8 cellular contexts compared by ENCODE assay signal in the genomic region with DNA sequence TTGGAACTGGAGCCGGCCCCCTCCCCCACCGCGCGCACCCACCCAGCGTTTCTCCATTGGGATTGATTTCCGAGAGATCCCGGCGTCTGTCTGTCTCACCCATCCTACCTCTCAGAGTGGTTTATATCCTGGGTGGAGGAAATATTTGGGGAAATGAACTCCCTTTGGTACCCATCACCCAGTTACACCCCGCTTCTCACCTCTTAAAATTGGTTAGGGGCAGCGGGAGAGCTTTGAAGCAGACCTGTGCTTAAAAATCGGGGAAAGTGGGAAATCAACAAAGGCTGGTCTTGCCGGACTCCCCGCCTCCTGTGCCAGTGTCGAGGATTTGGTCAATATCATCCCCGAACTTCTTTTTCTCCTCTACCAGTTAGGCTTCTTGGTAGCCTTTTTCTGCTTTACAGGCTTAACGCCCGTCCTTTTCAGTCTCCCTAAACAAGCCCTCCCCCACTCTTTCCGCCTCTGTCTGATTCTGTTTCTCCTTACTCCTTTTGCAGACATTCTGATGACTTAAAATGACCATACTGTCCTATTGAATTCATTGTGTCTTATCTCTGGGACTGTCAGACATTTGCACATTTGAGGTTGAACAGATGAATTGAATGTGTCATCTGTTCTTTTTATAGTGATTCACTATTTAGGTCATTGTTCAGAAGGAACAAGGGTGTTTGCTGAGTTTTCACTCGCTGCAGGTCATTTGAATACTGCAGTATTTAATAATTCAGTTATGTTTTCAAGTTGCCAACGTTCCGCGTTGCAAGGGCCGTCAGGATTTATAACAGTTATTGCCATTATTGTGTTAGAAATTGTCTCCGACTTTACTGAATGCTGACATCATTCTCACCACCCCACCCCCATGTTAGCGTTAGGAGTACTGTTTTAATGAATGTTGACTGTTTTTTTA. TPM values are rescaled to one million over a fixed set of nuclear protein-coding genes. Genes with fewer than 3 reads are reported as not detected.
DNase-seq lines count a peak whose midpoint lies in the region; ATAC-seq and TF ChIP-seq lines count a peak whose summit lies in the region.

No MANE protein-coding gene starts in this region.

- BruUV-seq in HCT116 (replicated peaks; lab: Mats Ljungman, UMichigan) = TSS peak; percentile 45

- H3K27me3 Mint-ChIP-seq in activated naive CD8-positive, alpha-beta T cell treated with anti-CD3 and anti-CD28 coated beads, Interleukin-2, amount 10 ng/mL, durations not matched to agents 7 days and 5 days = no peaks in the 10 kb centered on the region

- DNase-seq in NCI-H524 (lab: John Stamatoyannopoulos, UW) (peak; percentile 19 to 33), NCI-H524 treated with DMSO at 0.1 percent for 48 hours (lab: John Stamatoyannopoulos, UW) (no peak), HCT116 (ENCODE audit: low read depth, low spot score) (no peak), NCI-H82 (lab: John Stamatoyannopoulos, UW) (peak; percentile 75), heart left ventricle (peak in 2 of 5 donors; percentile 39 to 58), ovary (peak in 2 of 5 donors; percentile 32 to 47)
- DNase-seq in activated naive CD8-positive, alpha-beta T cell treated with anti-CD3 and anti-CD28 coated beads, Interleukin-2, amount 10 ng/mL, durations not matched to agents 7 days and 5 days = no peak

- H3K27ac ChIP-seq in HCT116 (ENCODE audit: low read depth, low read length) (peak overlapping the region; percentile 84), heart left ventricle (peak overlapping the region; percentile 89 to 98 (median 95)), ovary (peak overlapping the region; percentile 92 to 99)

- H3K4me3 Mint-ChIP-seq in activated naive CD8-positive, alpha-beta T cell treated with anti-CD3 and anti-CD28 coated beads, Interleukin-2, amount 10 ng/mL, durations not matched to agents 7 days and 5 days = peak overlapping the region; percentile 87

- no peaks in the 10 kb centered on the region for H3K9me3 ChIP-seq in HCT116 (ENCODE audit: control insufficient read depth in 1 of 2, insufficient read depth in 1 of 2, low read depth in 1 of 2, low read length in 2 of 2)
- no peaks in the 10 kb centered on the region for H3K9me3 ChIP-seq in heart left ventricle
- no peaks in the 10 kb centered on the region for H3K9me3 ChIP-seq in ovary

- ATAC-seq in HCT116 (no peak), heart left ventricle (peak; percentile 38 to 66 (median 52)), GM21619 (IDR thresholded peaks at IDR 0.05; ENCODE audit: unreplicated experiment) (no peak)
- ATAC-seq in activated naive CD8-positive, alpha-beta T cell treated with anti-CD3 and anti-CD28 coated beads, Interleukin-2, amount 10 ng/mL, durations not matched to agents 7 days and 5 days (ENCODE audit: low read depth) = no peak

- H3K4me3 ChIP-seq in HCT116 (replicated peaks in 1 of 2; ENCODE audit: low read depth in 1 of 2, low read length in 2 of 2) = peak overlapping the region; percentile 84 to 88
- peak overlapping the region; percentile 58 to 93 (median 78) for H3K4me3 ChIP-seq in heart left ventricle
- peak overlapping the region; percentile 84 for H3K4me3 ChIP-seq in ovary

- TF ChIP-seq EP300 in ovary (IDR thresholded peaks at IDR 0.05) = no peak

- H2AFZ ChIP-seq in HCT116 (ENCODE audit: low read depth, low read length, poor library complexity, severe bottlenecking) = peak overlapping the region; percentile 86

- peaks cover 20% of the 10 kb centered on the region for H3K4me1 Mint-ChIP-seq in activated naive CD8-positive, alpha-beta T cell treated with anti-CD3 and anti-CD28 coated beads, Interleukin-2, amount 10 ng/mL, durations not matched to agents 7 days and 5 days

- CTCF ChIA-PET in HCT116 (lab: Charles Lee) = no interaction called here

- RAD21 ChIA-PET in HCT116 (lab: Charles Lee; ENCODE audit: low non-redundant PET in 1 of 2, low total read pairs in 2 of 2, uncharacterized antibody in 2 of 2, unreplicated experiment in 2 of 2) = no interaction called here

- WGBS in heart left ventricle, 4 donors = 0 to 1% (median 0%) methylated on average over 25 of the region's 25 CpGs
- WGBS in ovary, 3 donors = 0% methylated on average over 25 of the region's 25 CpGs

- H3K4me1 ChIP-seq in HCT116 (ENCODE audit: control insufficient read depth in 1 of 2, insufficient read depth in 2 of 2, low read length in 2 of 2) = peaks cover 7 to 31% of the 10 kb centered on the region in 2 experiments; a peak in 3 of 4 replicates
- peaks cover 0 to 52% (median 37%) of the 10 kb centered on the region in 12 donors for H3K4me1 ChIP-seq in heart left ventricle
- H3K4me1 ChIP-seq in ovary (ENCODE audit: insufficient read depth) = peaks cover 4% of the 10 kb centered on the region

- no peaks in the 10 kb centered on the region for H3K9me3 Mint-ChIP-seq in activated naive CD8-positive, alpha-beta T cell treated with anti-CD3 and anti-CD28 coated beads, Interleukin-2, amount 10 ng/mL, durations not matched to agents 7 days and 5 days

- intact Hi-C loops in HCT116 (cut with micrococcal nuclease) (no loop called here), heart left ventricle (cut with DNase I) (loop anchor here in 2 of 10 donors (5.0 kb wide), 2 partner anchors 52 to 103 kb away; partner anchors contain the start of gene ZC3H15 (in 1 of the 2)), ovary (cut with DNase I) (no loop called here)

- no peaks in the 10 kb centered on the region for H3K9me2 ChIP-seq in HCT116 (ENCODE audit: insufficient read depth)

- H4K20me1 ChIP-seq in HCT116 (ENCODE audit: insufficient read depth) = no peaks in the 10 kb centered on the region

- peak overlapping the region; percentile 97 for H3K4me2 ChIP-seq in HCT116 (ENCODE audit: low read length)

- H3K79me2 ChIP-seq in HCT116 (ENCODE audit: insufficient read depth, low read length) = peaks cover 38% of the 10 kb centered on the region

- H3K36me3 ChIP-seq in HCT116 (ENCODE audit: control insufficient read depth in 1 of 2, insufficient read depth in 2 of 2, low read length in 2 of 2) = no peaks in the 10 kb centered on the region
- no peaks in the 10 kb centered on the region for H3K36me3 ChIP-seq in heart left ventricle
- H3K36me3 ChIP-seq in ovary = no peaks in the 10 kb centered on the region

- H3K27me3 ChIP-seq in HCT116 (ENCODE audit: insufficient read depth, low read length) (no peaks in the 10 kb centered on the region), heart left ventricle (no peaks in the 10 kb centered on the region), ovary (no peaks in the 10 kb centered on the region)

- POLR2A ChIA-PET in HCT116 (lab: Charles Lee) = interaction anchor here (1.3 kb wide), 1 partner anchor 19 kb away, joined by 3 read pairs; no protein-coding TSS in a partner anchor
- POLR2A ChIA-PET in activated naive CD8-positive, alpha-beta T cell treated with anti-CD3 and anti-CD28 coated beads, Interleukin-2, amount 10 ng/mL, durations not matched to agents 7 days and 5 days (lab: Charles Lee) = no interaction called here

- H3K36me3 Mint-ChIP-seq in activated naive CD8-positive, alpha-beta T cell treated with anti-CD3 and anti-CD28 coated beads, Interleukin-2, amount 10 ng/mL, durations not matched to agents 7 days and 5 days = no peaks in the 10 kb centered on the region

- TF ChIP-seq POLR2A in HCT116 (IDR thresholded peaks at IDR 0.05; ENCODE audit: borderline replicate concordance, extremely low read depth, insufficient read depth, insufficient read length) (no peak), heart left ventricle (IDR thresholded peaks at IDR 0.05) (peak in 1 of 2 donors; percentile 60), ovary (IDR thresholded peaks at IDR 0.05) (no peak)

- TF ChIP-seq CTCF in HCT116 (IDR thresholded peaks at IDR 0.05 in 2 of 3, conservative IDR thresholded peaks at IDR 0.05 in 1 of 3; ENCODE audit: borderline replicate concordance in 1 of 3, insufficient read depth in 1 of 3, low read depth in 2 of 3, low read length in 2 of 3) (no peak), heart left ventricle (IDR thresholded peaks at IDR 0.05) (no peak), ovary (IDR thresholded peaks at IDR 0.05) (no peak)

- no peak for TF ChIP-seq RAD21 in HCT116 (IDR thresholded peaks at IDR 0.05; ENCODE audit: low read depth)

- H3K9ac ChIP-seq in HCT116 (ENCODE audit: low read length) = peak overlapping the region; percentile 78

- peak overlapping the region; percentile 79 for H3K27ac Mint-ChIP-seq in activated naive CD8-positive, alpha-beta T cell treated with anti-CD3 and anti-CD28 coated beads, Interleukin-2, amount 10 ng/mL, durations not matched to agents 7 days and 5 days

TF ChIP-seq in HCT116, 20 proteins besides CTCF, POLR2A, EP300 and RAD21 (continues in another document):
- TF ChIP-seq MAX (IDR thresholded peaks at IDR 0.05) (no peak), ZFX (IDR thresholded peaks at IDR 0.05) (no peak), YY1 (IDR thresholded peaks at IDR 0.05; ENCODE audit: extremely low read depth, insufficient replicate concordance, low read depth, low read length) (no peak), EZH2phosphoT487 (IDR thresholded peaks at IDR 0.05; ENCODE audit: borderline replicate concordance) (no peak), TCF7L2 (IDR thresholded peaks at IDR 0.05; ENCODE audit: borderline replicate concordance, extremely low read depth, insufficient read depth, insufficient read length) (no peak), SP1 (IDR thresholded peaks at IDR 0.05; ENCODE audit: low read depth) (no peak), CEBPB (IDR thresholded peaks at IDR 0.05; ENCODE audit: low read depth) (no peak)

RNA-seq across cellular contexts. Expression of gene ITGAV, which starts 0.9 kb away (rescaled TPM):
- total RNA-seq in HCT116 (2021; ENCODE audit: unreplicated experiment) (36.3 TPM), heart left ventricle (100 to 1,000 TPM; 133 to 358 (median 235) TPM), ovary (100 to 1,000 TPM in 2 of 7 donors, 10 to 100 TPM in 5; 63.6 to 123 (median 98.1) TPM)
- polyA plus RNA-seq in HCT116 (2012) = 12.8 and 18.3 TPM in 2 replicates
- total RNA-seq in activated naive CD8-positive, alpha-beta T cell treated with anti-CD3 and anti-CD28 coated beads, Interleukin-2, amount 10 ng/mL, durations not matched to agents 7 days and 5 days = 1 to 10 TPM; 7.5 to 7.7 TPM
- polyA plus RNA-seq in heart left ventricle (100 to 1,000 TPM in 1 of 2 donors, 10 to 100 TPM in 1; 22.5 to 107 TPM), ovary (10 to 100 TPM; 35.3 to 53.4 TPM)

Comparison
In these comparisons a context has a peak if more than half of its experiments do, and no peak if none do; other contexts are left out.
1. DNase-seq: peak in NCI-H524 (2 of 2) and NCI-H82 (single experiment); none in NCI-H524 treated with DMSO at 0.1 percent for 48 hours (single experiment), HCT116 (single experiment) and activated naive CD8-positive, alpha-beta T cell treated with anti-CD3 and anti-CD28 coated beads, Interleukin-2, amount 10 ng/mL, durations not matched to agents 7 days and 5 days (single experiment).
2. ATAC-seq: peak in heart left ventricle (4 of 4); none in HCT116 (single experiment), activated naive CD8-positive, alpha-beta T cell treated with anti-CD3 and anti-CD28 coated beads, Interleukin-2, amount 10 ng/mL, durations not matched to agents 7 days and 5 days (single experiment) and GM21619 (single experiment).
3. Peak in every context shown above with its lines, with median percentiles within 50 percentile points of each other: H3K27ac ChIP-seq and H3K4me3 ChIP-seq.